Comparison of ENCODE assay signal across 11 cellular contexts in the genomic region with DNA sequence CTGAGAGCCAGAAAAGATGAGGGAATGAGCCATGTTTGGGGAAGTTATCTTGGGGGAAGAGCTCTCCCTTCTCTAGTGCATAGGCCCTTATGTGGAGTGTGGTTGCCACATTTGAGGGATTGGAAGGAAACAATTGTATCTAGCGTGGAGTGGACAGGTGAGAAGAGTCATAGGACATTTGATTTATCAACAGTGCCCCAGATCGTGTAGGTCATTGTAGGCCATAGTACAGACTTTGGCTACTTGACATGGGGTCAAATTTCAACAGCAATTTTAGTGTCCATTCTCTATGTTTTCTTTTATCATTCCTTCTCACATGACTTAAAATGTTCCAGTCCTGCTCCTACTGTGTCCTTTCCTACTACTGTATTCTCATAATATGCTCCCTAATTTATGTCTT.
"Had no signal": no experiment of that assay in that cellular context is flagged by ENCODE, and none has a peak within 500 bp of the region (broad histone marks: within the 10 kb centered on the region; RNA-seq: fewer than 3 reads in every experiment).

No MANE protein-coding gene starts in this region.

- ATAC-seq: GM23338, HCT116 had no signal

- H3K36me3 ChIP-seq: HAP-1 had no signal

- FAIRE-seq: H1, H54 had no signal

- H3K27ac ChIP-seq: GM23248 had no signal

- H3K4me3 ChIP-seq: GM23248, GM23338, HAP-1 had no signal

- H3K4me2 ChIP-seq: GM23338 had no signal

- DNase-seq: GM23248, GOT3, H7, H9, HCEC 1CT, HFFc6 had no signal

- H3K9ac ChIP-seq: GM23248 had no signal

- H3K9me3 ChIP-seq: HAP-1 had no signal

- H3K4me1 ChIP-seq: HAP-1 had no signal

- H2AFZ ChIP-seq: GM23248, GM23338 had no signal
